In the genomic region with DNA sequence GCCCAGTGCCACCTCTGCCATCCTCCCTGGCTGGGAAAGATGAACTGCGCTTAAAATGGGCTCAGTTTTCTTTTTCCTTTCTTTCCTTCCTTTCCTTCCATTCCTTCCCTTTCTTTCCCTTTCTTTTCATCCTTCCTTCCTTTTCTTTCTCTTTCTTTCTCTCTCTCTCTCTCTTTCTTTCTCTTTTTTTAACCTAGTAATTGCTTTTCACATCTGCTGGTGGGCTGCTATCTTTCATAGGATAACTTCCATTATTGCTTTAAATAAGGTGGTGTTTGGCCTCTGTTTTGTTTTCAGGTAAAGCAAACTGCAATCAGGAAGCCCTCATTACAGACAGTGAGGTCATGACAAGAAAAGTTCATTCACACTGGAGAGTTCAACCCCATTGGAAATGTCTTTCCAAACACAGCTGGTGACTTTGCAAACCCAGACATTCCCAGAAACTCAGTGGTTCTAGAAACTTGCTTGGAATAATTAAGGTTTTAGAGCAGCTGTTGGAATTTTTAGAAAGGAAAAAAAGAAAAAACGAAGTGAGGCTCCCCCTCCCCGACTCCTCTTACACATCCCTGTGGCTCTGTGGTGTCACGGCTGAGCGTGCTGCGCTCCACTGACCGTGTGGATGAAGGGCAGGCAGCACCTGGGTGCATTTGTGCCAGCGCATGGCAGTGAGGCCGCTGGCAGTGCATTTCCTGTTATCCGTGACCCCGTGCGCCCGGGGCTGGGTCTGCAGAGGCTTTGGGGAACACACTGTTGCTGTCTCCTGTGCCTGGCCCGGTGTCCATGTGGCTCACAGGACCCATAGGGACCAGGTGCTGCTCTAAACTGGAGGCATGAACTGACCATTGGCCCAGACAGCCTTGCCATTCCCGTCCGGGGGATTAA, we compare ENCODE assay signal across 7 cellular contexts.
DNase-seq lines count a peak whose midpoint lies in the region; ATAC-seq and TF ChIP-seq lines count a peak whose summit lies in the region.

No MANE protein-coding gene starts in this region.

- no peak overlapping the region for H2AFZ ChIP-seq in hepatocyte

- POLR2A ChIA-PET in activated CD4-positive, alpha-beta memory T cell treated with anti-CD3 and anti-CD28 coated beads, Interleukin-2, amount 10 ng/mL, durations not matched to agents 7 days and 5 days (lab: Charles Lee), result interaction anchor here (0.6 to 6.7 kb wide), 14 partner anchors 9 to 334 kb away, joined by 3 to 170 read pairs (median 7); partner anchors contain the start of gene MBP

- H3K4me3 ChIP-seq in hepatocyte (no peak overlapping the region), stomach (no peak overlapping the region)

- TF ChIP-seq EP300 in stomach (IDR thresholded peaks at IDR 0.05), result no peak

- DNase-seq in activated CD4-positive, alpha-beta memory T cell treated with anti-CD3 and anti-CD28 coated beads, Interleukin-2, amount 10 ng/mL, durations not matched to agents 7 days and 5 days, result peak; percentile 34
- DNase-seq in hepatocyte (ENCODE audit: low spot score), result no peak
- DNase-seq in stomach, result peak; percentile 43
- DNase-seq in cerebellum (ENCODE audit: low spot score), result no peak
- no peak for DNase-seq in GM03348 (ENCODE audit: low spot score)

- H3K79me2 ChIP-seq in hepatocyte, result peaks cover 4% of the 10 kb centered on the region

- intact Hi-C loops in stomach (cut with DNase I; ENCODE audit: low total_unique reads), result loop anchor here (10.0 kb wide), 1 partner anchor 51 kb away; no protein-coding TSS in a partner anchor

- H3K27me3 Mint-ChIP-seq in activated CD4-positive, alpha-beta memory T cell treated with anti-CD3 and anti-CD28 coated beads, Interleukin-2, amount 10 ng/mL, durations not matched to agents 7 days and 5 days, result no peaks in the 10 kb centered on the region

- peak; percentile 18 for ATAC-seq in HG02678 (IDR thresholded peaks at IDR 0.05; ENCODE audit: unreplicated experiment)
- ATAC-seq in GM18873 (IDR thresholded peaks at IDR 0.05; ENCODE audit: low FRiP score, unreplicated experiment), result no peak

- H3K27ac Mint-ChIP-seq in activated CD4-positive, alpha-beta memory T cell treated with anti-CD3 and anti-CD28 coated beads, Interleukin-2, amount 10 ng/mL, durations not matched to agents 7 days and 5 days, result peak overlapping the region; percentile 94

- no peaks in the 10 kb centered on the region for H3K9me3 Mint-ChIP-seq in activated CD4-positive, alpha-beta memory T cell treated with anti-CD3 and anti-CD28 coated beads, Interleukin-2, amount 10 ng/mL, durations not matched to agents 7 days and 5 days

- no peaks in the 10 kb centered on the region for H3K9me2 ChIP-seq in hepatocyte (replicated peaks; ENCODE audit: insufficient read depth)

- H4K20me1 ChIP-seq in hepatocyte (ENCODE audit: insufficient read depth, poor library complexity, severe bottlenecking), result no peaks in the 10 kb centered on the region

- no peak for TF ChIP-seq CTCF in hepatocyte (IDR thresholded peaks at IDR 0.05; ENCODE audit: poor library complexity)
- no peak for TF ChIP-seq CTCF in stomach (IDR thresholded peaks at IDR 0.05)

- WGBS in hepatocyte (ENCODE audit: low lambda C conversion rate, missing lambda C conversion rate), result 86% methylated on average over 16 of the region's 16 CpGs
- 56 to 71% (median 66%) methylated on average over 14 to 16 of the region's 16 CpGs for WGBS in stomach, 5 donors

- peak overlapping the region; percentile 63 for H3K4me2 ChIP-seq in hepatocyte

- H3K27ac ChIP-seq in hepatocyte (peak overlapping the region; percentile 94), stomach (peak overlapping the region; percentile 55 to 90 (median 81))

- peaks cover 82% of the 10 kb centered on the region for H3K4me1 Mint-ChIP-seq in activated CD4-positive, alpha-beta memory T cell treated with anti-CD3 and anti-CD28 coated beads, Interleukin-2, amount 10 ng/mL, durations not matched to agents 7 days and 5 days

- no peaks in the 10 kb centered on the region for H3K36me3 ChIP-seq in hepatocyte (replicated peaks; ENCODE audit: insufficient read depth, low read depth)
- peaks cover 0 to 5% (median 0%) of the 10 kb centered on the region in 4 donors for H3K36me3 ChIP-seq in stomach

- H3K9me3 ChIP-seq in hepatocyte (ENCODE audit: low read depth) (no peaks in the 10 kb centered on the region), stomach (no peaks in the 10 kb centered on the region)

- H3K36me3 Mint-ChIP-seq in activated CD4-positive, alpha-beta memory T cell treated with anti-CD3 and anti-CD28 coated beads, Interleukin-2, amount 10 ng/mL, durations not matched to agents 7 days and 5 days (ENCODE audit: low read depth), result peaks cover 44% of the 10 kb centered on the region

- CTCF ChIA-PET in activated CD4-positive, alpha-beta memory T cell treated with anti-CD3 and anti-CD28 coated beads, Interleukin-2, amount 10 ng/mL, durations not matched to agents 7 days and 5 days (lab: Charles Lee), result interaction anchor here (0.6 to 4.4 kb wide), 23 partner anchors 7 to 253 kb away, joined by 3 to 49 read pairs (median 6); partner anchors contain the start of gene MBP

- peak overlapping the region; percentile 79 for H3K4me3 Mint-ChIP-seq in activated CD4-positive, alpha-beta memory T cell treated with anti-CD3 and anti-CD28 coated beads, Interleukin-2, amount 10 ng/mL, durations not matched to agents 7 days and 5 days

- H3K27me3 ChIP-seq in hepatocyte (no peaks in the 10 kb centered on the region), stomach (no peaks in the 10 kb centered on the region)

- H3K4me1 ChIP-seq in hepatocyte (ENCODE audit: insufficient read depth) (peaks cover 31% of the 10 kb centered on the region), stomach (peaks cover 46 to 82% (median 54%) of the 10 kb centered on the region in 4 donors)

- TF ChIP-seq POLR2A in stomach (IDR thresholded peaks at IDR 0.05), result no peak

Comparison
In these comparisons a context has a peak if more than half of its experiments do, and no peak if none do; other contexts are left out.
1. DNase-seq: peak in activated CD4-positive, alpha-beta memory T cell treated with anti-CD3 and anti-CD28 coated beads, Interleukin-2, amount 10 ng/mL, durations not matched to agents 7 days and 5 days (single experiment) and stomach (single experiment); none in hepatocyte (single experiment), cerebellum (single experiment) and GM03348 (single experiment).